In the genomic region with DNA sequence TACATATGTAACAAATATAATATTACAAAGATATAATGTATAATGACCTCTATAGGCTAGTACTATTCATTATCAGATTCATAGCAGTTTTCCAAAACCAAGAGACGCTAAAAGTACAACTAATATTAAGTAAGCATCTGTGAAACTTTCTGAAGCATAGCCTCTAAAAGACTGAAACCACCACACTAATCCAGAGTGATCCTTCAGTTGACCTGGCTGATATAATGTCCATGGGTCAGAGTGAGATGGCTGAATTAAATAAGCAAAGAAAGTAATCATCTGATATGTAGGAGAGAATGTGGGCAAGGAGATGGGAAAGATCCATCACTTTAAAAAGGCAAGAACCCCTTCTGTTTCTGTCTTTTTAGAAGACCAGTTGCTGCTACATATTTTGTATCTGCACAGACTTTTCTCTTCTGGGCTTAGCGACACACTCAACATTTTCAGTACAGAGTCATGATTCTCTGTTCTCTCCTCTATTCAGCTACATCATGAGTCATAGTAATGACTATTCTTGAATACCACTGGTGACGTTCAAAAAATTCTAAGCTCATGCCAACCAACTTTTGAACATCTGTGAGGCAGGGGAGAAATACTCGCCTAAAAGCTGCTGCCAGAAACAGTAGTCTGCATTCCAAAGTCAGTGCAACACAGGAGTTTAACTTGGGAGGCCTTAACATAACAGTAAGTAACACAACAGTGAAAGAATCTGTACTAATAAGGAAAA, we compare ENCODE assay signal across 8 cellular contexts.
DNase-seq lines count a peak whose midpoint lies in the region; ATAC-seq and TF ChIP-seq lines count a peak whose summit lies in the region.

No MANE protein-coding gene starts in this region.

- DNase-seq in GM23338 (ENCODE audit: low spot score) (peak; percentile 36), adipocyte (ENCODE audit: low read depth) (peak; percentile 94), glomerular endothelial cell (ENCODE audit: extremely low read depth, low read depth, low spot score) (peak; percentile 51), NCI-H748 (lab: John Stamatoyannopoulos, UW; ENCODE audit: unreplicated experiment) (no peak)
- no peak for DNase-seq in CD4-positive, alpha-beta memory T cell
- no peak for DNase-seq in activated T-cell treated with anti-CD3 and anti-CD28 coated beads, Interleukin-2, amount 50 U/mL, for 1 hour

- TF ChIP-seq CTCF in GM23338 (conservative IDR thresholded peaks at IDR 0.05; ENCODE audit: low read depth in 2 of 2): no peak

- H3K27ac ChIP-seq in GM23338 (ENCODE audit: low read depth): no peak overlapping the region
- H3K27ac ChIP-seq in CD4-positive, alpha-beta memory T cell (ENCODE audit: low read depth, low read length): no peak overlapping the region

- H3K4me2 ChIP-seq in GM23338 (peak overlapping the region; percentile 5; the same call in 1 of the 2 replicates), skeletal muscle satellite cell (ENCODE audit: low read length) (peak overlapping the region; percentile 78)

- POLR2A ChIA-PET in CD4-positive, alpha-beta memory T cell (lab: Charles Lee; ENCODE audit: partially characterized antibody): no interaction called here

- H3K4me1 ChIP-seq in GM23338 (ENCODE audit: insufficient read depth) (peaks cover 40% of the 10 kb centered on the region), adipocyte (ENCODE audit: control insufficient read depth, insufficient read depth, low read length) (peaks cover 32% of the 10 kb centered on the region), skeletal muscle satellite cell (ENCODE audit: control insufficient read depth, insufficient read depth, low read length) (peaks cover 22% of the 10 kb centered on the region)
- no peaks in the 10 kb centered on the region for H3K4me1 ChIP-seq in CD4-positive, alpha-beta memory T cell (ENCODE audit: insufficient read depth, low read length)

- H3K27me3 Mint-ChIP-seq in GM23338 (ENCODE audit: insufficient read depth, low read depth, poor library complexity): peaks cover 1% of the 10 kb centered on the region
- H3K27me3 Mint-ChIP-seq in CD4-positive, alpha-beta memory T cell: no peaks in the 10 kb centered on the region

- peak overlapping the region; percentile 30; the same call in 1 of the 2 replicates for H3K27ac Mint-ChIP-seq in GM23338
- no peak overlapping the region for H3K27ac Mint-ChIP-seq in CD4-positive, alpha-beta memory T cell

- H4K20me1 ChIP-seq in GM23338 (replicated peaks; ENCODE audit: insufficient read depth): no peaks in the 10 kb centered on the region; the same call in 1 of the 2 replicates

- no peaks in the 10 kb centered on the region for H3K9me2 ChIP-seq in GM23338 (ENCODE audit: insufficient read depth)

- H3K36me3 ChIP-seq in GM23338 (ENCODE audit: insufficient read depth) (no peaks in the 10 kb centered on the region), adipocyte (ENCODE audit: control insufficient read depth, insufficient read depth, low read length, severe bottlenecking) (no peaks in the 10 kb centered on the region), skeletal muscle satellite cell (ENCODE audit: insufficient read depth, low read length) (no peaks in the 10 kb centered on the region)
- H3K36me3 ChIP-seq in CD4-positive, alpha-beta memory T cell (ENCODE audit: insufficient read depth, low read length): no peaks in the 10 kb centered on the region

- peaks cover 40% of the 10 kb centered on the region for H3K4me1 Mint-ChIP-seq in GM23338
- H3K4me1 Mint-ChIP-seq in CD4-positive, alpha-beta memory T cell: no peaks in the 10 kb centered on the region

- H3K9ac ChIP-seq in adipocyte (ENCODE audit: low read length) (no peak overlapping the region), skeletal muscle satellite cell (ENCODE audit: low read depth, low read length) (peak overlapping the region; percentile 64)

- no peaks in the 10 kb centered on the region for H3K36me3 Mint-ChIP-seq in GM23338 (ENCODE audit: low read depth)
- H3K36me3 Mint-ChIP-seq in CD4-positive, alpha-beta memory T cell: no peaks in the 10 kb centered on the region

- intact Hi-C loops in CD4-positive, alpha-beta memory T cell (cut with micrococcal nuclease): no loop called here

- H3K9me3 ChIP-seq in adipocyte (ENCODE audit: control insufficient read depth, low read length) (no peaks in the 10 kb centered on the region), skeletal muscle satellite cell (replicated peaks; ENCODE audit: low read length) (no peaks in the 10 kb centered on the region)
- H3K9me3 ChIP-seq in CD4-positive, alpha-beta memory T cell (ENCODE audit: control insufficient read depth in 1 of 2, low read length in 2 of 2): no peaks in the 10 kb centered on the region

- CTCF ChIA-PET in CD4-positive, alpha-beta memory T cell (lab: Charles Lee; ENCODE audit: partially characterized antibody): no interaction called here

- H3K4me3 ChIP-seq in GM23338 (no peak overlapping the region), adipocyte (ENCODE audit: low read length) (peak overlapping the region; percentile 52), skeletal muscle satellite cell (ENCODE audit: low read length) (peak overlapping the region; percentile 47)
- H3K4me3 ChIP-seq in CD4-positive, alpha-beta memory T cell (ENCODE audit: low read length in 2 of 2): no peak overlapping the region

- H3F3A ChIP-seq in GM23338 (replicated peaks; ENCODE audit: low read depth): no peaks in the 10 kb centered on the region

- no peaks in the 10 kb centered on the region; the same call in 2 of the 3 replicates for H3K9me3 Mint-ChIP-seq in GM23338
- peaks cover 0 to 6% (median 1%) of the 10 kb centered on the region in 8 donors for H3K9me3 Mint-ChIP-seq in CD4-positive, alpha-beta memory T cell

- H3K4me3 Mint-ChIP-seq in GM23338: no peak overlapping the region
- no peak overlapping the region for H3K4me3 Mint-ChIP-seq in CD4-positive, alpha-beta memory T cell

- H3K27me3 ChIP-seq in GM23338 (ENCODE audit: insufficient read depth): no peaks in the 10 kb centered on the region
- no peaks in the 10 kb centered on the region for H3K27me3 ChIP-seq in adipocyte (replicated peaks; ENCODE audit: control insufficient read depth, insufficient read depth, low read length)
- H3K27me3 ChIP-seq in skeletal muscle satellite cell (ENCODE audit: control insufficient read depth, insufficient read depth, low read length): no peaks in the 10 kb centered on the region
- H3K27me3 ChIP-seq in CD4-positive, alpha-beta memory T cell (ENCODE audit: insufficient read depth, low read length): no peaks in the 10 kb centered on the region

- peaks cover 86% of the 10 kb centered on the region for H3K79me2 ChIP-seq in GM23338 (replicated peaks; ENCODE audit: insufficient read depth)

- no peak overlapping the region for H2AFZ ChIP-seq in GM23338

- ATAC-seq in GM23338 (peak; percentile 46), HG03196 (IDR thresholded peaks at IDR 0.05; ENCODE audit: unreplicated experiment) (no peak)

TF ChIP-seq in GM23338, 12 proteins besides CTCF, POLR2A, EP300 and RAD21:
- no peak for TF ChIP-seq POLR2AphosphoS5 (IDR thresholded peaks at IDR 0.05; ENCODE audit: low read depth)

Comparison
In these comparisons a context has a peak if more than half of its experiments do, and no peak if none do; other contexts are left out.
1. DNase-seq: peak in GM23338 (single experiment), adipocyte (single experiment) and glomerular endothelial cell (single experiment); none in NCI-H748 (single experiment), CD4-positive, alpha-beta memory T cell (0 of 5) and activated T-cell treated with anti-CD3 and anti-CD28 coated beads, Interleukin-2, amount 50 U/mL, for 1 hour (single experiment).
2. H3K4me3 ChIP-seq: peak in adipocyte (single experiment) and skeletal muscle satellite cell (single experiment); none in GM23338 (single experiment) and CD4-positive, alpha-beta memory T cell (0 of 2).